Comparison of ENCODE assay signal across 29 cellular contexts in genomic region chr2:232466221-232466620, GRCh38. TPM values are rescaled to one million over a fixed set of nuclear protein-coding genes. Genes with fewer than 3 reads are reported as not detected.
A peak's percentile ranks its signal among the peaks of the same experiment; 100 is the strongest.
DNase-seq lines count a peak whose midpoint lies in the region; ATAC-seq, FAIRE-seq and TF ChIP-seq lines count a peak whose summit lies in the region.
"Had no signal": no experiment of that assay in that cellular context is flagged by ENCODE, and none has a peak within 500 bp of the region (broad histone marks: within the 10 kb centered on the region; RNA-seq: fewer than 3 reads in every experiment).

No MANE protein-coding gene starts in this region.

- H3F3A ChIP-seq in OCI-LY1 (ENCODE audit: insufficient read depth, low read length) = no peaks in the 10 kb centered on the region

- peaks cover 14% of the 10 kb centered on the region for H3K4me1 ChIP-seq in OCI-LY1 (ENCODE audit: insufficient read depth, low read length, severe bottlenecking)
- H3K4me1 ChIP-seq: Caco-2 had no signal

- H3K9me3 ChIP-seq in OCI-LY1 (ENCODE audit: low read length) = no peaks in the 10 kb centered on the region
- H3K9me3 ChIP-seq: BLaER1, Caco-2 had no signal

- H3K9me2 ChIP-seq in OCI-LY1 (ENCODE audit: low read depth, low read length) = no peaks in the 10 kb centered on the region

- no peak for TF ChIP-seq POLR2A in GM12891 (IDR thresholded peaks at IDR 0.05; ENCODE audit: low read depth, low read length)

- FAIRE-seq in GM12891 (lab: Jason Lieb, UNC) = no peak
- FAIRE-seq: GM12892, HTR-8/SVneo, K562 had no signal

- DNase-seq in GM12891 (ENCODE audit: insufficient read length, low spot score) = no peak
- DNase-seq in NAMALWA (ENCODE audit: low spot score) = peak; percentile 92
- no peak for DNase-seq in naive B cell
- DNase-seq in stimulated activated CD4-positive, alpha-beta T cell treated with anti-CD3 and anti-CD28 coated beads, Interleukin-1b, Interleukin-23, amount 100 ng/mL, for 48 hours = no peak
- no peak for DNase-seq in AG20443 (ENCODE audit: low spot score)
- DNase-seq: Caco-2; CD4-positive, alpha-beta memory T cell; EL; GDM1; Kasumi-1; NCI-H1092; NCI-H1417 treated with DMSO at 0.1 percent for 48 hours; NCI-H1694 treated with DMSO at 0.1 percent for 48 hours; NCI-H2081; NCI-H2227 treated with DMSO at 0.1 percent for 48 hours; NCI-H526 treated with DMSO at 0.1 percent for 48 hours; SHP77; T-helper 17 cell; T1000 had no signal

- no peak overlapping the region for H2AFZ ChIP-seq in OCI-LY1 (ENCODE audit: low read length)

- no peak overlapping the region for H3K27ac ChIP-seq in OCI-LY1 (ENCODE audit: low read depth, low read length, poor library complexity, severe bottlenecking)
- H3K27ac ChIP-seq: BLaER1, RWPE1 had no signal

- H3K79me2 ChIP-seq in OCI-LY1 (ENCODE audit: insufficient read depth, low read length) = no peaks in the 10 kb centered on the region

- H3K4me3 Mint-ChIP-seq in naive B cell = peak overlapping the region in 1 of 8 donors; percentile 22
- H3K4me3 Mint-ChIP-seq: CD4-positive, alpha-beta memory T cell; T-helper 17 cell had no signal

- no peak overlapping the region for H3K9ac ChIP-seq in OCI-LY1 (ENCODE audit: low read length)
- H3K9ac ChIP-seq: BLaER1 had no signal

- H4K20me1 ChIP-seq in OCI-LY1 (ENCODE audit: insufficient read depth, low read length) = no peaks in the 10 kb centered on the region
- H4K20me1 ChIP-seq: BLaER1 had no signal

- no peak for TF ChIP-seq CTCF in OCI-LY1 (IDR thresholded peaks at IDR 0.05; ENCODE audit: low read length)

- H3K4me3 ChIP-seq in OCI-LY1 (ENCODE audit: low read depth, low read length, poor library complexity, severe bottlenecking) = no peak overlapping the region
- H3K4me3 ChIP-seq: BLaER1, K562 had no signal

- no peaks in the 10 kb centered on the region for H3K27me3 ChIP-seq in OCI-LY1 (ENCODE audit: insufficient read depth, low read length)
- H3K27me3 ChIP-seq: BLaER1 had no signal

- no peak overlapping the region for H3K27ac Mint-ChIP-seq in naive B cell
- H3K27ac Mint-ChIP-seq: CD4-positive, alpha-beta memory T cell; T-helper 17 cell had no signal

- peaks cover 0 to 8% (median 3%) of the 10 kb centered on the region in 7 donors for H3K9me3 Mint-ChIP-seq in naive B cell

- H3K27me3 Mint-ChIP-seq in naive B cell = peaks cover 3 to 33% (median 10%) of the 10 kb centered on the region in 3 donors

- peak overlapping the region; percentile 29; the same call in 1 of the 2 replicates for H3K4me2 ChIP-seq in OCI-LY1 (ENCODE audit: low read length)
- H3K4me2 ChIP-seq: BLaER1 had no signal

- H3K4me1 Mint-ChIP-seq in naive B cell = peaks cover 0 to 9% (median 9%) of the 10 kb centered on the region in 3 donors
- H3K4me1 Mint-ChIP-seq: CD4-positive, alpha-beta memory T cell; T-helper 17 cell had no signal

- ATAC-seq in naive B cell (ENCODE audit: low read depth in 2 of 2) (peak; percentile 52 to 62), HG02970 (IDR thresholded peaks at IDR 0.05; ENCODE audit: low FRiP score, unreplicated experiment) (no peak)
- ATAC-seq: HCT116, K562, Panc1, SK-N-SH treated with all-trans-retinoic acid at 6 μM for 48 hours, T-helper 17 cell had no signal

- no peaks in the 10 kb centered on the region; the same call in 1 of the 2 replicates for H3K36me3 ChIP-seq in OCI-LY1 (ENCODE audit: insufficient read depth, low read length)
- H3K36me3 ChIP-seq: BLaER1 had no signal

- peaks cover 0 to under 1% of the 10 kb centered on the region in 2 donors for H3K36me3 Mint-ChIP-seq in naive B cell
- H3K36me3 Mint-ChIP-seq: CD4-positive, alpha-beta memory T cell had no signal

TF ChIP-seq in GM12891, 5 proteins besides CTCF, POLR2A, EP300 and RAD21:
- peak; percentile 42 for TF ChIP-seq SPI1 (IDR thresholded peaks at IDR 0.05; ENCODE audit: low read depth, low read length)
- TF ChIP-seq POLR2AphosphoS5 (IDR thresholded peaks at IDR 0.05; ENCODE audit: low read depth, low read length) = no peak

RNA-seq across cellular contexts. Expression of gene ALPI, which starts 10.3 kb away (rescaled TPM):
- not detected for polyA plus RNA-seq in GM12891 (2012; ENCODE audit: low read depth, missing spikeins)
- not detected for polyA plus RNA-seq in naive B cell (ENCODE audit: low read depth in 6 of 6)
- polyA plus RNA-seq: CD4-positive, alpha-beta memory T cell; K562 had no signal

RNA-seq across cellular contexts. Expression of gene ECEL1, which starts 21.4 kb away (rescaled TPM):
- polyA plus RNA-seq in GM12891 (2012; ENCODE audit: low read depth, missing spikeins) = not detected
- polyA plus RNA-seq in naive B cell (ENCODE audit: low read depth in 6 of 6) = not detected
- polyA plus RNA-seq: CD4-positive, alpha-beta memory T cell; K562 had no signal

RNA-seq across cellular contexts. Expression of gene PRSS56, which starts 54.0 kb away (rescaled TPM):
- polyA plus RNA-seq in GM12891 (2012; ENCODE audit: low read depth, missing spikeins) = not detected
- polyA plus RNA-seq in naive B cell (ENCODE audit: low read depth in 6 of 6) = not detected
- polyA plus RNA-seq: CD4-positive, alpha-beta memory T cell; K562 had no signal

RNA-seq across cellular contexts. Expression of gene ALPG, which starts 59.6 kb away (rescaled TPM):
- polyA plus RNA-seq in GM12891 (2012; ENCODE audit: low read depth, missing spikeins) = 0.04 TPM
- not detected for polyA plus RNA-seq in naive B cell (ENCODE audit: low read depth in 6 of 6)
- polyA plus RNA-seq: CD4-positive, alpha-beta memory T cell; K562 had no signal

RNA-seq across cellular contexts. Expression of gene CHRND, which starts 59.7 kb away (rescaled TPM):
- polyA plus RNA-seq in GM12891 (2012; ENCODE audit: low read depth, missing spikeins) = not detected
- not detected for polyA plus RNA-seq in naive B cell (ENCODE audit: low read depth in 6 of 6)
- polyA plus RNA-seq: CD4-positive, alpha-beta memory T cell; K562 had no signal
